ENCODE assay signal across 8 cellular contexts in genomic region chr3:52231502-52232278, GRCh38. TPM values are rescaled to one million over a fixed set of nuclear protein-coding genes. Genes with fewer than 3 reads are reported as not detected.
DNase-seq lines count a peak whose midpoint lies in the region; ATAC-seq and TF ChIP-seq lines count a peak whose summit lies in the region.

No MANE protein-coding gene starts in this region.

- no peak overlapping the region for H2BK15ac ChIP-seq in mesendoderm (replicated peaks; ENCODE audit: low read depth)

- no peaks in the 10 kb centered on the region for H3K79me2 ChIP-seq in mesendoderm (ENCODE audit: control insufficient read depth, insufficient read depth, low read length)

- H3K27ac ChIP-seq in mesendoderm (ENCODE audit: low read depth, low read length): no peak overlapping the region

- no peaks in the 10 kb centered on the region for H3K27me3 ChIP-seq in mesendoderm (ENCODE audit: insufficient read depth, low read length, poor library complexity)

- H3K4me3 Mint-ChIP-seq in activated CD4-positive, alpha-beta T cell treated with anti-CD3 and anti-CD28 coated beads for 36 hours: no peak overlapping the region
- no peak overlapping the region for H3K4me3 Mint-ChIP-seq in chondrocyte (ENCODE audit: unreplicated experiment)

- H3K4me1 ChIP-seq in mesendoderm (ENCODE audit: control insufficient read depth, low read depth, low read length): no peaks in the 10 kb centered on the region

- peaks cover 8% of the 10 kb centered on the region for H3K36me3 ChIP-seq in mesendoderm (ENCODE audit: control insufficient read depth, insufficient read depth, low read length)

- WGBS in mesendoderm (ENCODE audit: extremely low coverage, insufficient coverage, low lambda C conversion rate): no CpG with 5 or more reads among the region's 34 CpGs

- H3K23ac ChIP-seq in mesendoderm (ENCODE audit: low read length): no peak overlapping the region

- CTCF ChIA-PET in activated CD4-positive, alpha-beta T cell treated with anti-CD3 and anti-CD28 coated beads for 36 hours (lab: Charles Lee): interaction anchor here (0.5 to 3.2 kb wide), 21 partner anchors 10 to 477 kb away, joined by 3 to 71 read pairs (median 4); partner anchors contain the start of genes DNAH1 and WDR82

- H2BK5ac ChIP-seq in mesendoderm (ENCODE audit: low read length): no peak overlapping the region

- POLR2A ChIA-PET in activated CD4-positive, alpha-beta T cell treated with anti-CD3 and anti-CD28 coated beads for 36 hours (lab: Charles Lee): no interaction called here

- DNase-seq in NCI-H146 (lab: John Stamatoyannopoulos, UW) (peak; percentile 43), NCI-H146 treated with DMSO at 0.1 percent for 48 hours (lab: John Stamatoyannopoulos, UW; ENCODE audit: unreplicated experiment) (no peak), NCI-H1048 (lab: John Stamatoyannopoulos, UW) (peak; percentile 19), chondrocyte (ENCODE audit: low spot score) (no peak), mesendoderm (peak; percentile 46), GF-D8 (lab: John Stamatoyannopoulos, UW) (no peak)
- peak; percentile 89 for DNase-seq in activated CD4-positive, alpha-beta T cell treated with anti-CD3 and anti-CD28 coated beads for 36 hours
- peak; percentile 85 for DNase-seq in stimulated activated CD8-positive, alpha-beta memory T cell treated with anti-CD3 and anti-CD28 coated beads, Interleukin-4, amount 100 ng/mL, for 24 hours (ENCODE audit: low read depth)

- ATAC-seq in activated CD4-positive, alpha-beta T cell treated with anti-CD3 and anti-CD28 coated beads for 36 hours: peak; percentile 66

- no peak overlapping the region for H2BK120ac ChIP-seq in mesendoderm (ENCODE audit: low read depth, low read length)

- intact Hi-C loops in activated CD4-positive, alpha-beta T cell treated with anti-CD3 and anti-CD28 coated beads for 36 hours (cut with DNase I, micrococcal nuclease): loop anchor here (1.0 kb wide), 1 partner anchor 108 kb away; no protein-coding TSS in a partner anchor

- peaks cover 44% of the 10 kb centered on the region for H3K4me1 Mint-ChIP-seq in activated CD4-positive, alpha-beta T cell treated with anti-CD3 and anti-CD28 coated beads for 36 hours
- H3K4me1 Mint-ChIP-seq in chondrocyte (ENCODE audit: low read depth): peaks cover 14% of the 10 kb centered on the region

- H3K18ac ChIP-seq in mesendoderm (ENCODE audit: low read length): no peak overlapping the region

- H3K79me1 ChIP-seq in mesendoderm (ENCODE audit: low read length): peaks cover 1% of the 10 kb centered on the region

- H3K36me3 Mint-ChIP-seq in activated CD4-positive, alpha-beta T cell treated with anti-CD3 and anti-CD28 coated beads for 36 hours (ENCODE audit: low read depth): peaks cover 25% of the 10 kb centered on the region
- peaks cover 30% of the 10 kb centered on the region for H3K36me3 Mint-ChIP-seq in chondrocyte (ENCODE audit: low read depth)

- H3K4me3 ChIP-seq in mesendoderm (ENCODE audit: low read length): no peak overlapping the region

- no peak overlapping the region for H3K4me2 ChIP-seq in mesendoderm (ENCODE audit: low read length)

- H2AK5ac ChIP-seq in mesendoderm (ENCODE audit: low read length): no peak overlapping the region

- H3K27me3 Mint-ChIP-seq in activated CD4-positive, alpha-beta T cell treated with anti-CD3 and anti-CD28 coated beads for 36 hours: no peaks in the 10 kb centered on the region
- H3K27me3 Mint-ChIP-seq in chondrocyte (ENCODE audit: low read depth): no peaks in the 10 kb centered on the region

- no peak overlapping the region for H4K5ac ChIP-seq in mesendoderm (ENCODE audit: low read length)

- no peak overlapping the region for H3K9ac ChIP-seq in mesendoderm (ENCODE audit: low read length)

- H3K56ac ChIP-seq in mesendoderm (ENCODE audit: low read length): no peak overlapping the region

- TF ChIP-seq CTCF in chondrocyte (IDR thresholded peaks at IDR 0.05): peak; percentile 85

- no peak overlapping the region for H4K8ac ChIP-seq in mesendoderm (ENCODE audit: low read depth, low read length)

- H3K4ac ChIP-seq in mesendoderm (ENCODE audit: low read depth, low read length): no peak overlapping the region

- peak overlapping the region; percentile 63 for H3K27ac Mint-ChIP-seq in activated CD4-positive, alpha-beta T cell treated with anti-CD3 and anti-CD28 coated beads for 36 hours
- H3K27ac Mint-ChIP-seq in chondrocyte (ENCODE audit: unreplicated experiment): no peak overlapping the region

- H3K9me3 Mint-ChIP-seq in activated CD4-positive, alpha-beta T cell treated with anti-CD3 and anti-CD28 coated beads for 36 hours (ENCODE audit: low read depth): no peaks in the 10 kb centered on the region
- H3K9me3 Mint-ChIP-seq in chondrocyte (ENCODE audit: low read depth): no peaks in the 10 kb centered on the region

RNA-seq across cellular contexts. Expression of gene TLR9, which starts 6.2 kb away (rescaled TPM):
- total RNA-seq in activated CD4-positive, alpha-beta T cell treated with anti-CD3 and anti-CD28 coated beads for 36 hours: under 1 TPM; 0.59 to 0.74 TPM
- total RNA-seq in chondrocyte: 0.12 TPM in 1 of 3 replicates, not detected in the others
- polyA plus RNA-seq in mesendoderm (2013, experiment 1 of 2): not detected
- 0.01 TPM for polyA plus RNA-seq in mesendoderm (2013, experiment 2 of 2)

RNA-seq across cellular contexts. Expression of gene TWF2, which starts 7.3 kb away (rescaled TPM):
- total RNA-seq in activated CD4-positive, alpha-beta T cell treated with anti-CD3 and anti-CD28 coated beads for 36 hours: 10 to 100 TPM; 85.0 to 93.5 TPM
- total RNA-seq in chondrocyte: 58.9 to 65.9 TPM (median 65.2 TPM) in 3 replicates
- 29.5 TPM for polyA plus RNA-seq in mesendoderm (2013, experiment 1 of 2)
- polyA plus RNA-seq in mesendoderm (2013, experiment 2 of 2): 29.7 TPM

RNA-seq across cellular contexts. Expression of gene PPM1M, which starts 13.9 kb away (rescaled TPM):
- 10 to 100 TPM; 52.9 to 59.2 TPM for total RNA-seq in activated CD4-positive, alpha-beta T cell treated with anti-CD3 and anti-CD28 coated beads for 36 hours
- total RNA-seq in chondrocyte: 14.5 to 20.8 TPM (median 20.1 TPM) in 3 replicates
- 2.1 TPM for polyA plus RNA-seq in mesendoderm (2013, experiment 1 of 2)
- 1.8 TPM for polyA plus RNA-seq in mesendoderm (2013, experiment 2 of 2)

RNA-seq across cellular contexts. Expression of gene ALAS1, which starts 33.7 kb away (rescaled TPM):
- 10 to 100 TPM; 52.8 to 68.7 TPM for total RNA-seq in activated CD4-positive, alpha-beta T cell treated with anti-CD3 and anti-CD28 coated beads for 36 hours
- total RNA-seq in chondrocyte: 37.5 to 39.8 TPM (median 38.3 TPM) in 3 replicates
- polyA plus RNA-seq in mesendoderm (2013, experiment 1 of 2): 27.9 TPM
- 28.4 TPM for polyA plus RNA-seq in mesendoderm (2013, experiment 2 of 2)

RNA-seq across cellular contexts. Expression of gene WDR82, which starts 46.8 kb away (rescaled TPM):
- 100 to 1,000 TPM in 1 of 2 experiments, 10 to 100 TPM in 1; 95.2 to 113 TPM for total RNA-seq in activated CD4-positive, alpha-beta T cell treated with anti-CD3 and anti-CD28 coated beads for 36 hours
- total RNA-seq in chondrocyte: 73.0 to 74.9 TPM (median 74.7 TPM) in 3 replicates
- 39.2 TPM for polyA plus RNA-seq in mesendoderm (2013, experiment 1 of 2)
- polyA plus RNA-seq in mesendoderm (2013, experiment 2 of 2): 38.6 TPM

Comparison
In these comparisons a context has a peak if more than half of its experiments do, and no peak if none do; other contexts are left out.
1. DNase-seq: peak in NCI-H146 (single experiment), NCI-H1048 (single experiment), activated CD4-positive, alpha-beta T cell treated with anti-CD3 and anti-CD28 coated beads for 36 hours (single experiment), mesendoderm (single experiment) and stimulated activated CD8-positive, alpha-beta memory T cell treated with anti-CD3 and anti-CD28 coated beads, Interleukin-4, amount 100 ng/mL, for 24 hours (single experiment); none in NCI-H146 treated with DMSO at 0.1 percent for 48 hours (single experiment), chondrocyte (single experiment) and GF-D8 (single experiment).